Comparison of ENCODE assay signal across 18 cellular contexts in the genomic region with DNA sequence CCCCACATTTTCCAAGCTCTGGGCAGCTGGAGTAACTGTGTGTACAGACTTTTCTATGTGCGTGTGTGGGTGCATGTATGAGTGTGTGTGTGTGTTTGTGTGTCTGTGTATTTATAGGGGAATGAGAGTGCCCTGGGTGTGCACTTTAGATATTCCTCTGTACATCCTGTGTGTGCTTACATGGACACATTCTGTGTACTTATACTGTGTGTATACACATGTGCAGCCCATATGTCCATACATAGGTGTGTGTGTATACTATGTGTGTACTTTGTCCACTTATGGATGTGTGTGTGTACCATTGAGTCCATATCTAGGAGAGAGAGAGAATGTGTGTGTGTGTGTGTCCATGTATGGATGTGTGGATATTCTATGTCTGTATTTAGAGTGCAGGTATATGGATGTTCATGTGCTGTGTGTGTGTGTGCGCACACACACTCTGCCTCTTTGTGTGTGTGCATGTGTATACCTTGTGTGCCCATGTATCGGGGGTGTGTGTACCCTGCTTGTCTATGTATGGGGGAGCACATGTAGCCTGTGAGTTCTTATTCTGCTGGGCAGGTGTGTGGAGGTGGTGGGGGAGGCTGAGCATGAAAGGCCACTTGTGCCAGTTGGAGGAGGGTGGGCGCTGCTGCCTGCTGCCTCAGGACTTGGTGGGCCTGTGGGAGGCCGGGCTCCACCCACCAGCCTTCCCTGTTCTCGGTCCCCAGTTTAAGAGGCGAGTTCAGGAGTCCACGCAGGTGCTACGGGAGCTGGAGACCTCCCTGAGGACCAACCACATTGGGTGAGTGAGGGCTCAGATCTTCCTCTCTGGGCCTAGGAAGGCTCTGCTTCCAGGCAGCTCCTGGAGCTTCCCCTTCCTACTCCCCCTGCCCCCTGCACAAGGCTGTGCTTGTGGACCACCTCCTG. TPM values are rescaled to one million over a fixed set of nuclear protein-coding genes. Genes with fewer than 3 reads are reported as not detected.
DNase-seq lines count a peak whose midpoint lies in the region; ATAC-seq and TF ChIP-seq lines count a peak whose summit lies in the region.
"Had no signal": no experiment of that assay in that cellular context is flagged by ENCODE, and none has a peak within 500 bp of the region (broad histone marks: within the 10 kb centered on the region; RNA-seq: fewer than 3 reads in every experiment).

No MANE protein-coding gene starts in this region.

- BruUV-seq in MCF 10A (replicated peaks; lab: Mats Ljungman, UMichigan): no TSS peak

- H3K4me1 ChIP-seq in BLaER1 treated with 17β-estradiol and CSF1 and Interleukin-3, amounts not matched to agents 10 nM and 100 nM: peaks cover 82 to 87% (median 84%) of the 10 kb centered on the region in 10 experiments
- peaks cover 74% of the 10 kb centered on the region for H3K4me1 ChIP-seq in CD8-positive, alpha-beta T cell (ENCODE audit: insufficient read depth, low read length)

- no peaks in the 10 kb centered on the region for H3K9me3 ChIP-seq in BLaER1 treated with 17β-estradiol and CSF1 and Interleukin-3, amounts not matched to agents 10 nM and 100 nM (replicated peaks in 1 of 11)
- no peaks in the 10 kb centered on the region for H3K9me3 ChIP-seq in CD8-positive, alpha-beta T cell (ENCODE audit: low read length)
- H3K9me3 ChIP-seq: BE2C, suprapubic skin had no signal

- peak overlapping the region in 5 of 10 experiments; percentile 3 to 99 (median 93); a peak in 7 of 20 replicates for H3K4me3 ChIP-seq in BLaER1 treated with 17β-estradiol and CSF1 and Interleukin-3, amounts not matched to agents 10 nM and 100 nM
- H3K4me3 ChIP-seq in CD8-positive, alpha-beta T cell (ENCODE audit: low read depth, low read length): no peak overlapping the region
- H3K4me3 ChIP-seq: cardiac muscle cell, suprapubic skin had no signal

- H3K9me3 Mint-ChIP-seq in CD8-positive, alpha-beta T cell: no peaks in the 10 kb centered on the region
- no peaks in the 10 kb centered on the region for H3K9me3 Mint-ChIP-seq in activated T-helper 1 cell treated with anti-CD3 and anti-CD28 coated beads, Interleukin-12 subunit alpha, Interleukin-12 subunit beta, Interleukin-2, Interleukin-4 antibody, amounts not matched to agents 30 ng/mL and 10 ng/mL and 1 ng/mL, durations not matched to agents 14 hours and 24 hours and 36 hours
- H3K9me3 Mint-ChIP-seq in natural killer cell: no peaks in the 10 kb centered on the region
- H3K9me3 Mint-ChIP-seq in MCF 10A (ENCODE audit: unreplicated experiment): no peaks in the 10 kb centered on the region

- H3K4me3 Mint-ChIP-seq in CD8-positive, alpha-beta T cell: no peak overlapping the region
- peak overlapping the region; percentile 53 for H3K4me3 Mint-ChIP-seq in activated T-helper 1 cell treated with anti-CD3 and anti-CD28 coated beads, Interleukin-12 subunit alpha, Interleukin-12 subunit beta, Interleukin-2, Interleukin-4 antibody, amounts not matched to agents 30 ng/mL and 10 ng/mL and 1 ng/mL, durations not matched to agents 14 hours and 24 hours and 36 hours
- H3K4me3 Mint-ChIP-seq in natural killer cell: peak overlapping the region; percentile 3
- H3K4me3 Mint-ChIP-seq in MCF 10A (ENCODE audit: unreplicated experiment): no peak overlapping the region

- no peaks in the 10 kb centered on the region for H3K27me3 Mint-ChIP-seq in CD8-positive, alpha-beta T cell (ENCODE audit: low read depth)
- H3K27me3 Mint-ChIP-seq in activated T-helper 1 cell treated with anti-CD3 and anti-CD28 coated beads, Interleukin-12 subunit alpha, Interleukin-12 subunit beta, Interleukin-2, Interleukin-4 antibody, amounts not matched to agents 30 ng/mL and 10 ng/mL and 1 ng/mL, durations not matched to agents 14 hours and 24 hours and 36 hours (ENCODE audit: insufficient read depth): no peaks in the 10 kb centered on the region
- H3K27me3 Mint-ChIP-seq in natural killer cell (ENCODE audit: low read depth in 2 of 2): no peaks in the 10 kb centered on the region
- H3K27me3 Mint-ChIP-seq in MCF 10A (ENCODE audit: insufficient read depth, unreplicated experiment): no peaks in the 10 kb centered on the region

- no peaks in the 10 kb centered on the region for H3K27me3 ChIP-seq in BLaER1 treated with 17β-estradiol and CSF1 and Interleukin-3, amounts not matched to agents 10 nM and 100 nM
- no peaks in the 10 kb centered on the region for H3K27me3 ChIP-seq in CD8-positive, alpha-beta T cell (ENCODE audit: insufficient read depth, low read length)
- H3K27me3 ChIP-seq: BE2C, suprapubic skin had no signal

- intact Hi-C loops in CD8-positive, alpha-beta T cell (cut with DNase I, micrococcal nuclease): no loop called here
- intact Hi-C loops in activated T-helper 1 cell treated with anti-CD3 and anti-CD28 coated beads, Interleukin-12 subunit alpha, Interleukin-12 subunit beta, Interleukin-2, Interleukin-4 antibody, amounts not matched to agents 30 ng/mL and 10 ng/mL and 1 ng/mL, durations not matched to agents 14 hours and 24 hours and 36 hours (cut with micrococcal nuclease): no loop called here
- intact Hi-C loops in natural killer cell (cut with micrococcal nuclease) (no loop called here), MCF 10A (cut with micrococcal nuclease) (no loop called here)

- peak overlapping the region; percentile 54 to 99 (median 96); a peak in 20 of 22 replicates for H3K9ac ChIP-seq in BLaER1 treated with 17β-estradiol and CSF1 and Interleukin-3, amounts not matched to agents 10 nM and 100 nM

- CTCF ChIA-PET in CD8-positive, alpha-beta T cell (lab: Charles Lee): interaction anchor here (0.8 to 36.1 kb wide), 14 partner anchors 8 to 155 kb away, joined by 3 to 1097 read pairs (median 6); partner anchors contain the start of genes ACBD4 and FMNL1
- CTCF ChIA-PET in MCF 10A (lab: Yijun Ruan, JAX): interaction anchor here (0.6 to 2.9 kb wide), 11 partner anchors 11 to 137 kb away, joined by 3 to 25 read pairs (median 4); partner anchors contain the start of genes ACBD4 and FMNL1

- TF ChIP-seq CTCF in CD8-positive, alpha-beta T cell (IDR thresholded peaks at IDR 0.05): no peak
- TF ChIP-seq CTCF in natural killer cell (IDR thresholded peaks at IDR 0.05) (no peak), MCF 10A (IDR thresholded peaks at IDR 0.05; ENCODE audit: unreplicated experiment) (no peak)

- H4K20me1 ChIP-seq in BLaER1 treated with 17β-estradiol and CSF1 and Interleukin-3, amounts not matched to agents 10 nM and 100 nM: peaks cover 22 to 72% (median 59%) of the 10 kb centered on the region in 11 experiments; a peak in 21 of 22 replicates

- no peak for ATAC-seq in CD8-positive, alpha-beta T cell
- ATAC-seq in natural killer cell: no peak
- ATAC-seq: PC-3 had no signal

- H3K36me3 Mint-ChIP-seq in CD8-positive, alpha-beta T cell: peaks cover 59% of the 10 kb centered on the region
- peaks cover 35% of the 10 kb centered on the region for H3K36me3 Mint-ChIP-seq in activated T-helper 1 cell treated with anti-CD3 and anti-CD28 coated beads, Interleukin-12 subunit alpha, Interleukin-12 subunit beta, Interleukin-2, Interleukin-4 antibody, amounts not matched to agents 30 ng/mL and 10 ng/mL and 1 ng/mL, durations not matched to agents 14 hours and 24 hours and 36 hours (ENCODE audit: low read depth)
- H3K36me3 Mint-ChIP-seq in natural killer cell (peaks cover 4% of the 10 kb centered on the region), MCF 10A (ENCODE audit: insufficient read depth, unreplicated experiment) (no peaks in the 10 kb centered on the region)

- peak overlapping the region; percentile 100 for H3K27ac Mint-ChIP-seq in CD8-positive, alpha-beta T cell
- peak overlapping the region; percentile 62 for H3K27ac Mint-ChIP-seq in activated T-helper 1 cell treated with anti-CD3 and anti-CD28 coated beads, Interleukin-12 subunit alpha, Interleukin-12 subunit beta, Interleukin-2, Interleukin-4 antibody, amounts not matched to agents 30 ng/mL and 10 ng/mL and 1 ng/mL, durations not matched to agents 14 hours and 24 hours and 36 hours
- H3K27ac Mint-ChIP-seq in natural killer cell: peak overlapping the region; percentile 99
- H3K27ac Mint-ChIP-seq in MCF 10A (ENCODE audit: low read depth, unreplicated experiment): no peak overlapping the region

- POLR2A ChIA-PET in CD8-positive, alpha-beta T cell (lab: Charles Lee): interaction anchor here (6.8 kb wide), 1 partner anchor 12 kb away, joined by 98 read pairs; the partner anchor contains the start of gene FMNL1
- POLR2A ChIA-PET in MCF 10A (lab: Yijun Ruan, JAX): interaction anchor here (0.8 kb wide), 2 partner anchors 83 to 84 kb away, joined by 3 to 4 read pairs; partner anchors contain the start of gene HEXIM1

- H3K4me1 Mint-ChIP-seq in CD8-positive, alpha-beta T cell (ENCODE audit: low read depth): peaks cover 74% of the 10 kb centered on the region
- H3K4me1 Mint-ChIP-seq in activated T-helper 1 cell treated with anti-CD3 and anti-CD28 coated beads, Interleukin-12 subunit alpha, Interleukin-12 subunit beta, Interleukin-2, Interleukin-4 antibody, amounts not matched to agents 30 ng/mL and 10 ng/mL and 1 ng/mL, durations not matched to agents 14 hours and 24 hours and 36 hours (ENCODE audit: low read depth): peaks cover 84% of the 10 kb centered on the region
- H3K4me1 Mint-ChIP-seq in natural killer cell: peaks cover 63 to 85% of the 10 kb centered on the region in 2 donors
- peaks cover 22% of the 10 kb centered on the region for H3K4me1 Mint-ChIP-seq in MCF 10A (ENCODE audit: insufficient read depth, unreplicated experiment)

- peaks cover 44 to 82% (median 68%) of the 10 kb centered on the region in 11 experiments for H3K36me3 ChIP-seq in BLaER1 treated with 17β-estradiol and CSF1 and Interleukin-3, amounts not matched to agents 10 nM and 100 nM
- H3K36me3 ChIP-seq in CD8-positive, alpha-beta T cell (ENCODE audit: insufficient read depth, low read length): peaks cover 21% of the 10 kb centered on the region
- H3K36me3 ChIP-seq: BE2C, cardiac muscle cell, suprapubic skin had no signal

- peak overlapping the region; percentile 98 to 100 (median 100); a peak in 21 of 22 replicates for H3K4me2 ChIP-seq in BLaER1 treated with 17β-estradiol and CSF1 and Interleukin-3, amounts not matched to agents 10 nM and 100 nM

- no peak for DNase-seq in CD8-positive, alpha-beta T cell
- no peak for DNase-seq in activated T-helper 1 cell treated with anti-CD3 and anti-CD28 coated beads, Interleukin-12 subunit alpha, Interleukin-12 subunit beta, Interleukin-2, Interleukin-4 antibody, amounts not matched to agents 30 ng/mL and 10 ng/mL and 1 ng/mL, durations not matched to agents 14 hours and 24 hours and 36 hours (ENCODE audit: low spot score)
- DNase-seq in natural killer cell (no peak), MCF 10A (ENCODE audit: unreplicated experiment) (no peak), OCI-M1 (lab: John Stamatoyannopoulos, UW) (no peak), NOMO-1 (lab: John Stamatoyannopoulos, UW; ENCODE audit: unreplicated experiment in 2 of 2) (no peak)
- DNase-seq: BE2C, DMS79 treated with DMSO at 0.1 percent for 48 hours, KBM-7, kidney, mesendoderm, NCI-H1092, NCI-H524 treated with DMSO at 0.1 percent for 48 hours, PC-3 had no signal

- H3K27ac ChIP-seq in BLaER1 treated with 17β-estradiol and CSF1 and Interleukin-3, amounts not matched to agents 10 nM and 100 nM: peak overlapping the region; percentile 20 to 100 (median 99); a peak in 21 of 22 replicates
- no peak overlapping the region for H3K27ac ChIP-seq in CD8-positive, alpha-beta T cell (ENCODE audit: low read depth, low read length)
- H3K27ac ChIP-seq: cardiac muscle cell, suprapubic skin had no signal

RNA-seq across cellular contexts. Expression of gene FMNL1, which starts 11.1 kb away (rescaled TPM):
- 100 to 1,000 TPM; 527 to 558 TPM for total RNA-seq in CD8-positive, alpha-beta T cell
- 363 and 374 TPM in 2 replicates for total RNA-seq in activated T-helper 1 cell treated with anti-CD3 and anti-CD28 coated beads, Interleukin-12 subunit alpha, Interleukin-12 subunit beta, Interleukin-2, Interleukin-4 antibody, amounts not matched to agents 30 ng/mL and 10 ng/mL and 1 ng/mL, durations not matched to agents 14 hours and 24 hours and 36 hours
- total RNA-seq in natural killer cell (100 to 1,000 TPM; 741 to 836 (median 752) TPM), MCF 10A (2022) (28.1 and 35.8 TPM in 2 replicates)

RNA-seq across cellular contexts. Expression of gene SPATA32, which starts 29.1 kb away (rescaled TPM):
- total RNA-seq in CD8-positive, alpha-beta T cell: under 1 TPM in 1 of 2 experiments, not detected in 1; 0.22 TPM
- total RNA-seq in activated T-helper 1 cell treated with anti-CD3 and anti-CD28 coated beads, Interleukin-12 subunit alpha, Interleukin-12 subunit beta, Interleukin-2, Interleukin-4 antibody, amounts not matched to agents 30 ng/mL and 10 ng/mL and 1 ng/mL, durations not matched to agents 14 hours and 24 hours and 36 hours: 0.44 and 0.56 TPM in 2 replicates
- total RNA-seq in natural killer cell (under 1 TPM in 1 of 3 donors, not detected in 2; 0.43 TPM), MCF 10A (2022) (not detected in 2 replicates)
- total RNA-seq: fibroblast of lung, kidney, PC-3, suprapubic skin had no signal

Comparison
In these comparisons a context has a peak if more than half of its experiments do, and no peak if none do; other contexts are left out.
1. H3K4me3 Mint-ChIP-seq: peak in activated T-helper 1 cell treated with anti-CD3 and anti-CD28 coated beads, Interleukin-12 subunit alpha, Interleukin-12 subunit beta, Interleukin-2, Interleukin-4 antibody, amounts not matched to agents 30 ng/mL and 10 ng/mL and 1 ng/mL, durations not matched to agents 14 hours and 24 hours and 36 hours (single experiment) and natural killer cell (single experiment); none in CD8-positive, alpha-beta T cell (single experiment) and MCF 10A (single experiment).